Comparison of ENCODE assay signal across 22 cellular contexts in genomic region chr6:167394820-167395219, GRCh38.
"Had no signal": no experiment of that assay in that cellular context is flagged by ENCODE, and none has a peak within 500 bp of the region (broad histone marks: within the 10 kb centered on the region; RNA-seq: fewer than 3 reads in every experiment).

No MANE protein-coding gene starts in this region.

- H3K27ac ChIP-seq: HL-60 had no signal

- H3K9me3 ChIP-seq: MG63, SK-N-SH had no signal

- H3K4me3 ChIP-seq: MG63 had no signal

- H3K36me3 ChIP-seq: MG63 had no signal

- H3K9ac ChIP-seq: SK-N-SH had no signal

- H3K4me2 ChIP-seq: SK-N-SH had no signal

- H3K27me3 ChIP-seq: MG63 had no signal

- DNase-seq: IMR-90, Karpas-422, KG1, NCI-H1092, NCI-H1105 treated with DMSO at 0.1 percent for 48 hours, NCI-H1417 treated with DMSO at 0.1 percent for 48 hours, NCI-H146, NCI-H1694 treated with DMSO at 0.1 percent for 48 hours, NCI-H1930, NCI-H2081, NCI-H2107, NCI-H2227 treated with DMSO at 0.1 percent for 48 hours, NCI-H524, NCI-H69, NCI-H774, Right ventricle myocardium superior, RPMI8226, SIG-M5, SK-N-SH had no signal

- FAIRE-seq: RCC 7860 had no signal
